ENCODE assay signal across 16 cellular contexts in the genomic region with DNA sequence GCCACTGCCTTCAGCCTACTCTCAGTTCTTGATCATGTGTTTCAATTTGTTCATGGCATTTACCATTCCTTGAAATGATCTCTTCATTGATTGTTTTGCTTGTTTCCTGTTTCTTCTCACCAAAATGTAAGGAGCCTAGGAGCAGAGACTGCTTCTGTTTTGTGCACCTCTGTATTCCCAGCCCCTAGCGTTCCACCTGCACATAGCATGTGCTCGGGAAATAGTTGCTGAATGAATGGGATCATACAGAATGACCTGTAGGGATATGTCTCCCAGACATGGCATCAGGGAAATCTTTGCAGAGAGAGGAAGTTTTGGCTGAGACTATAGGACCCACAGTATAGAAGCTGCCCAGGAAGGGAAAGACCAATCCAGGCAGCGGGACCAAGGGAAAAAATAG. TPM values are rescaled to one million over a fixed set of nuclear protein-coding genes. Genes with fewer than 3 reads are reported as not detected.
A peak's percentile ranks its signal among the peaks of the same experiment; 100 is the strongest.
DNase-seq lines count a peak whose midpoint lies in the region; ATAC-seq and TF ChIP-seq lines count a peak whose summit lies in the region.
"Had no signal": no experiment of that assay in that cellular context is flagged by ENCODE, and none has a peak within 500 bp of the region (broad histone marks: within the 10 kb centered on the region; RNA-seq: fewer than 3 reads in every experiment).

No MANE protein-coding gene starts in this region.

- H3K4me1 ChIP-seq in liver (ENCODE audit: control insufficient read depth in 4 of 4, insufficient read depth in 4 of 4, low read length in 3 of 4), result peaks cover 0 to 6% (median 3%) of the 10 kb centered on the region in 4 donors

- H3K9me3 ChIP-seq in liver (ENCODE audit: control insufficient read depth in 4 of 4, low read length in 3 of 4), result no peaks in the 10 kb centered on the region
- H3K9me3 ChIP-seq: heart right ventricle had no signal

- DNase-seq in ELF-1 (ENCODE audit: low read depth, low spot score) (peak; percentile 46), HuH-7.5 (ENCODE audit: low spot score) (peak; percentile 62), cerebellar cortex (ENCODE audit: low spot score) (peak; percentile 31), hippocampal formation (lab: John Stamatoyannopoulos, UW) (no peak)
- DNase-seq in effector CD4-positive, alpha-beta T cell, result no peak
- DNase-seq: activated CD4-positive, alpha-beta T cell treated with anti-CD3 and anti-CD28 coated beads, Interleukin-2, amount 10 ng/mL, durations not matched to agents 24 days and 14 days; activated T-cell treated with anti-CD3 and anti-CD28 coated beads, Interleukin-2, amount 50 U/mL, for 48 hours; amniotic stem cell; C1 segment of cervical spinal cord; heart right ventricle; left ventricle myocardium superior; NCI-H187 treated with DMSO at 0.1 percent for 48 hours; T-helper 17 cell had no signal

- TF ChIP-seq RAD21 in liver (IDR thresholded peaks at IDR 0.05), result no peak

- no peaks in the 10 kb centered on the region for H3K36me3 ChIP-seq in liver (ENCODE audit: control insufficient read depth in 4 of 4, insufficient read depth in 3 of 4, low read depth in 1 of 4, low read length in 3 of 4)
- H3K36me3 ChIP-seq: heart right ventricle had no signal

- H3K9ac ChIP-seq in liver (ENCODE audit: low read depth in 1 of 2, low read length in 2 of 2), result no peak overlapping the region

- no peak overlapping the region for H3K4me3 ChIP-seq in liver (ENCODE audit: low read depth in 1 of 3, low read length in 3 of 3)
- H3K4me3 ChIP-seq: heart right ventricle had no signal

- WGBS in liver, result 47% methylated on average over 3 of the region's 3 CpGs

- H3K27me3 ChIP-seq in liver (ENCODE audit: control insufficient read depth in 4 of 4, insufficient read depth in 4 of 4, low read length in 3 of 4), result peaks cover 0 to 12% (median 4%) of the 10 kb centered on the region in 4 donors

- TF ChIP-seq CTCF in liver (IDR thresholded peaks at IDR 0.05; ENCODE audit: low read depth, low read length, missing input control), result peak; percentile 9

- ATAC-seq in HG03457 (IDR thresholded peaks at IDR 0.05; ENCODE audit: unreplicated experiment), result no peak
- ATAC-seq in HG02852 (IDR thresholded peaks at IDR 0.05; ENCODE audit: unreplicated experiment), result no peak
- ATAC-seq: heart right ventricle, left ventricle myocardium superior, T-helper 17 cell had no signal

- no peak overlapping the region for H3K27ac ChIP-seq in liver (ENCODE audit: low read depth in 1 of 2, low read length in 2 of 2)
- H3K27ac ChIP-seq: heart right ventricle had no signal

TF ChIP-seq in liver, 16 proteins besides CTCF, POLR2A, EP300 and RAD21:
- TF ChIP-seq NR2F2 (IDR thresholded peaks at IDR 0.05) (no peak), YY1 (IDR thresholded peaks at IDR 0.05) (no peak), GABPA (IDR thresholded peaks at IDR 0.05 in 1 of 2, conservative IDR thresholded peaks at IDR 0.05 in 1 of 2) (no peak), HNF4A (conservative IDR thresholded peaks at IDR 0.05) (no peak), FOXA1 (IDR thresholded peaks at IDR 0.05) (no peak)
- TF ChIP-seq, protein P1, sequence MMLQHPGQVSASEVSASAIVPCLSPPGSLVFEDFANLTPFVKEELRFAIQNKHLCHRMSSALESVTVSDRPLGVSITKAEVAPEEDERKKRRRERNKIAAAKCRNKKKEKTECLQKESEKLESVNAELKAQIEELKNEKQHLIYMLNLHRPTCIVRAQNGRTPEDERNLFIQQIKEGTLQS (IDR thresholded peaks at IDR 0.05), result no peak
TF ChIP-seq in liver: peak in this region for 0.

RNA-seq across cellular contexts. Expression of gene CERCAM, which starts 6.2 kb away (rescaled TPM):
- total RNA-seq in liver, result 1 to 10 TPM; 1.6 to 1.9 TPM
- 1 to 10 TPM; 1.1 to 2.9 TPM for polyA plus RNA-seq in liver

RNA-seq across cellular contexts. Expression of gene ODF2, which starts 41.3 kb away (rescaled TPM):
- total RNA-seq in liver, result 10 to 100 TPM; 19.8 to 21.8 TPM
- 10 to 100 TPM in 1 of 2 donors, 1 to 10 TPM in 1; 5.7 to 13.6 TPM for polyA plus RNA-seq in liver

RNA-seq across cellular contexts. Expression of gene URM1, which starts 43.3 kb away (rescaled TPM):
- 10 to 100 TPM; 12.1 to 17.3 TPM for total RNA-seq in liver
- polyA plus RNA-seq in liver, result 10 to 100 TPM; 21.8 to 35.0 TPM

Comparison
In these comparisons a context has a peak if more than half of its experiments do, and no peak if none do; other contexts are left out.
1. DNase-seq: peak in ELF-1 (single experiment), HuH-7.5 (single experiment) and cerebellar cortex (single experiment); none in hippocampal formation (0 of 2) and effector CD4-positive, alpha-beta T cell (single experiment).